In the genomic region with DNA sequence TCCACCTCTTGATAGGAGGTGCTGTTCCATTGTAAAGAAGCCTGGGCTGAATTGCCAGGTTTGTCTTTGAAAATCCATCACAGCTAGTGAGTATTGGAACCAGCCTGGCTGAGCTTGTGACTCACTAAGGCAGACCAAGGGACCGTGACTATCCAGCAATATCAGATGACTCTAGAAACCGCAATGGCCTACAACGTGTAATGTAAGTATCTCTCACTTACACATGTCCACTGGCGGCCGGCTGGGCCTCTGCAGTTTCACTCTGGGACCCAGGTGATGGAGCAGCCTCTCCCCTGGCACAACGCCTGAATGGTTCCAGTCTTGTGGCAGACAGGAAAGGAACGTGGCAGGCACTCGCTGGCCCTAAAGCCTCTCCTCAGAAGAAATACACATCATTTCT, we compare ENCODE assay signal across 12 cellular contexts. TPM values are rescaled to one million over a fixed set of nuclear protein-coding genes. Genes with fewer than 3 reads are reported as not detected.
DNase-seq lines count a peak whose midpoint lies in the region; ATAC-seq and TF ChIP-seq lines count a peak whose summit lies in the region.
"Had no signal": no experiment of that assay in that cellular context is flagged by ENCODE, and none has a peak within 500 bp of the region (broad histone marks: within the 10 kb centered on the region; RNA-seq: fewer than 3 reads in every experiment).

No MANE protein-coding gene starts in this region.

- H3K9me3 Mint-ChIP-seq in T-helper 1 cell treated with Interleukin-12 subunit alpha and Interleukin-12 subunit beta and Interleukin-4 antibody, amounts not matched to agents 30 μg/mL and 1 μg/mL, for 36 hours = peaks cover 14% of the 10 kb centered on the region

- peaks cover 13% of the 10 kb centered on the region for H3K36me3 Mint-ChIP-seq in T-helper 1 cell treated with Interleukin-12 subunit alpha and Interleukin-12 subunit beta and Interleukin-4 antibody, amounts not matched to agents 30 μg/mL and 1 μg/mL, for 36 hours (ENCODE audit: low read depth)

- H3K27ac Mint-ChIP-seq in T-helper 1 cell treated with Interleukin-12 subunit alpha and Interleukin-12 subunit beta and Interleukin-4 antibody, amounts not matched to agents 30 μg/mL and 1 μg/mL, for 36 hours = peak overlapping the region; percentile 29
- H3K27ac Mint-ChIP-seq: stimulated activated naive B cell treated with anti-CD40 and anti-IgM and Interleukin-4, amounts not matched to agents 10 μg/mL and 1 μg/mL and 100 μg/mL, for 72 hours had no signal

- H3K4me3 Mint-ChIP-seq in T-helper 1 cell treated with Interleukin-12 subunit alpha and Interleukin-12 subunit beta and Interleukin-4 antibody, amounts not matched to agents 30 μg/mL and 1 μg/mL, for 36 hours = peak overlapping the region; percentile 34
- H3K4me3 Mint-ChIP-seq: stimulated activated naive B cell treated with anti-CD40 and anti-IgM and Interleukin-4, amounts not matched to agents 10 μg/mL and 1 μg/mL and 100 μg/mL, for 72 hours had no signal

- peaks cover 75% of the 10 kb centered on the region for H3K4me1 Mint-ChIP-seq in T-helper 1 cell treated with Interleukin-12 subunit alpha and Interleukin-12 subunit beta and Interleukin-4 antibody, amounts not matched to agents 30 μg/mL and 1 μg/mL, for 36 hours (ENCODE audit: low read depth)

- no peaks in the 10 kb centered on the region for H3K27me3 Mint-ChIP-seq in T-helper 1 cell treated with Interleukin-12 subunit alpha and Interleukin-12 subunit beta and Interleukin-4 antibody, amounts not matched to agents 30 μg/mL and 1 μg/mL, for 36 hours (ENCODE audit: low read depth)

- ATAC-seq in HG02759 (IDR thresholded peaks at IDR 0.05; ENCODE audit: unreplicated experiment) (no peak), GM18505 (IDR thresholded peaks at IDR 0.05; ENCODE audit: unreplicated experiment) (no peak)
- ATAC-seq: stimulated activated naive B cell treated with anti-CD40 and anti-IgM and Interleukin-4, amounts not matched to agents 10 μg/mL and 1 μg/mL and 100 μg/mL, for 72 hours had no signal

- DNase-seq in Daoy (ENCODE audit: low read depth) (peak; percentile 85), MV-4-11 (lab: John Stamatoyannopoulos, UW) (peak; percentile 78), mesenteric fat pad (ENCODE audit: low spot score) (peak; percentile 49), foreskin melanocyte (no peak), occipital lobe (lab: John Stamatoyannopoulos, UW) (no peak)
- DNase-seq: DMS 273 treated with DMSO at 0.1 percent for 48 hours; foreskin fibroblast; kidney glomerular epithelial cell; stimulated activated naive B cell treated with anti-CD40 and anti-IgM and Interleukin-4, amounts not matched to agents 10 μg/mL and 1 μg/mL and 100 μg/mL, for 72 hours had no signal

- TF ChIP-seq POLR2A in GM18505 (IDR thresholded peaks at IDR 0.05; ENCODE audit: borderline replicate concordance, extremely low read depth, insufficient read depth, insufficient read length) = no peak

RNA-seq across cellular contexts. Expression of gene HRH2, which starts 3.1 kb away (rescaled TPM):
- total RNA-seq in Daoy (2014; rRNA removed; shearing (Covaris generic)) = 0.29 and 1.0 TPM in 2 replicates
- total RNA-seq in mesenteric fat pad (12.5 TPM), occipital lobe (6.9 TPM)

Comparison
In these comparisons a context has a peak if more than half of its experiments do, and no peak if none do; other contexts are left out.
1. DNase-seq: peak in Daoy (single experiment), MV-4-11 (single experiment) and mesenteric fat pad (single experiment); none in foreskin melanocyte (single experiment) and occipital lobe (single experiment).